In genomic region chr12:8037046-8037663, GRCh38 we compare ENCODE assay signal across 1 cellular context.
TF ChIP-seq lines count a peak whose summit lies in the region.

No MANE protein-coding gene starts in this region.

TF ChIP-seq in GM12878, 131 proteins besides CTCF, POLR2A, EP300 and RAD21 (continued from another document):
- TF ChIP-seq PBX3 (IDR thresholded peaks at IDR 0.05; ENCODE audit: insufficient replicate concordance, low read depth, low read length): peak; percentile 74
- no peak for TF ChIP-seq SMARCA5 (IDR thresholded peaks at IDR 0.05)
- TF ChIP-seq TAF1 (IDR thresholded peaks at IDR 0.05; ENCODE audit: borderline replicate concordance, low read depth, low read length): no peak
- TF ChIP-seq NR2C2 (IDR thresholded peaks at IDR 0.05; ENCODE audit: borderline replicate concordance, control insufficient read depth, insufficient read length, low read depth): no peak
- TF ChIP-seq TCF7 (IDR thresholded peaks at IDR 0.05; ENCODE audit: borderline replicate concordance): peak; percentile 77
- peak; percentile 51; the same call in 1 of the 2 replicates for TF ChIP-seq HDGF (IDR thresholded peaks at IDR 0.05)
- TF ChIP-seq MLLT1 (IDR thresholded peaks at IDR 0.05): 0 out of 2 replicates have a peak, but pooled peaks have one; percentile 30
- TF ChIP-seq SPI1 (IDR thresholded peaks at IDR 0.05; ENCODE audit: borderline replicate concordance, insufficient read depth, low read depth, low read length): peak; percentile 97
- peak; percentile 92 for TF ChIP-seq PKNOX1 (IDR thresholded peaks at IDR 0.05)
- peak; percentile 60 for TF ChIP-seq IKZF1 (conservative IDR thresholded peaks at IDR 0.05)
- no peak for TF ChIP-seq ZNF622 (IDR thresholded peaks at IDR 0.05)
- peak; percentile 56; the same call in 1 of the 2 replicates for TF ChIP-seq EED (IDR thresholded peaks at IDR 0.05; ENCODE audit: low read depth)
- TF ChIP-seq FOXK2 (IDR thresholded peaks at IDR 0.05): no peak
- TF ChIP-seq IKZF2 (IDR thresholded peaks at IDR 0.05): peak; percentile 68 to 73; a peak in 3 of 4 replicates
- 0 out of 2 replicates have a peak, but pooled peaks have one; percentile 25 for TF ChIP-seq NR2F1 (conservative IDR thresholded peaks at IDR 0.05)
- TF ChIP-seq ATF7 (IDR thresholded peaks at IDR 0.05; ENCODE audit: low read depth): 0 out of 2 replicates have a peak, but pooled peaks have one; percentile 15
- no peak for TF ChIP-seq RCOR1 (conservative IDR thresholded peaks at IDR 0.05; ENCODE audit: low read depth, low read length)
- TF ChIP-seq IRF3 (IDR thresholded peaks at IDR 0.05): no peak
- peak; percentile 49; the same call in 1 of the 2 replicates for TF ChIP-seq RELB (IDR thresholded peaks at IDR 0.05; ENCODE audit: low read depth)
- 0 out of 2 replicates have a peak, but pooled peaks have one; percentile 48 for TF ChIP-seq NBN (IDR thresholded peaks at IDR 0.05)
- no peak for TF ChIP-seq RFX5 (IDR thresholded peaks at IDR 0.05; ENCODE audit: low read depth, low read length)
